18 cellular contexts compared by ENCODE assay signal in genomic region chr15:60656491-60657284, GRCh38.
A peak's percentile ranks its signal among the peaks of the same experiment; 100 is the strongest.
DNase-seq lines count a peak whose midpoint lies in the region; ATAC-seq and TF ChIP-seq lines count a peak whose summit lies in the region.
"Had no signal": no experiment of that assay in that cellular context is flagged by ENCODE, and none has a peak within 500 bp of the region (broad histone marks: within the 10 kb centered on the region; RNA-seq: fewer than 3 reads in every experiment).

No MANE protein-coding gene starts in this region.

- 68% methylated on average over 6 of the region's 6 CpGs for WGBS in liver

- H3K9ac ChIP-seq in BLaER1: no peak overlapping the region
- H3K9ac ChIP-seq in liver (ENCODE audit: low read depth in 1 of 2, low read length in 2 of 2): no peak overlapping the region
- H3K9ac ChIP-seq: parathyroid adenoma had no signal

- POLR2A ChIA-PET in RWPE1 (lab: Yijun Ruan, JAX; ENCODE audit: low non-redundant PET): no interaction called here

- H3K4me3 ChIP-seq in BLaER1: no peak overlapping the region
- H3K4me3 ChIP-seq in choroid plexus epithelial cell (ENCODE audit: low read depth, low read length): no peak overlapping the region
- no peak overlapping the region for H3K4me3 ChIP-seq in liver (ENCODE audit: low read depth in 1 of 3, low read length in 3 of 3)

- ATAC-seq in HG02884 (IDR thresholded peaks at IDR 0.05; ENCODE audit: unreplicated experiment): no peak
- ATAC-seq: activated naive CD4-positive, alpha-beta T cell treated with anti-CD3 and anti-CD28 coated beads, Interleukin-2, amount 50 U/mL, for 72 hours had no signal

- H3K27me3 Mint-ChIP-seq in HFFc6 (ENCODE audit: insufficient read depth): peaks cover 6% of the 10 kb centered on the region

- no peaks in the 10 kb centered on the region for H3K9me3 Mint-ChIP-seq in HFFc6
- H3K9me3 Mint-ChIP-seq: IgD-negative memory B cell; T-helper 2 cell treated with Interferon-gamma antibody and Interleukin-4, amounts not matched to agents 5 μg/mL and 100 μg/mL, for 36 hours had no signal

- intact Hi-C loops in posterior vena cava (cut with DNase I): no loop called here

- DNase-seq in MV-4-11 (lab: John Stamatoyannopoulos, UW) (peak; percentile 63), choroid plexus epithelial cell (ENCODE audit: low read depth) (peak; percentile 27), RWPE1 (ENCODE audit: low spot score) (no peak), posterior vena cava (ENCODE audit: low spot score) (no peak), HFFc6 (no peak)
- DNase-seq: activated CD4-positive, alpha-beta T cell treated with anti-CD3 and anti-CD28 coated beads for 4 hours; activated T-cell treated with anti-CD3 and anti-CD28 coated beads for 4 hours; kidney glomerular epithelial cell; NCI-H1417 treated with DMSO at 0.1 percent for 48 hours; NK-92 treated with Interleukin-12 subunit alpha and Interleukin-12 subunit beta, amount 100 ng/mL, for 24 hours; SHP77 had no signal

- H3K27me3 ChIP-seq in BLaER1: no peaks in the 10 kb centered on the region
- H3K27me3 ChIP-seq in liver (ENCODE audit: control insufficient read depth in 4 of 4, insufficient read depth in 4 of 4, low read length in 3 of 4): no peaks in the 10 kb centered on the region

- H3K36me3 ChIP-seq in BLaER1 (no peaks in the 10 kb centered on the region), liver (ENCODE audit: control insufficient read depth in 4 of 4, insufficient read depth in 3 of 4, low read depth in 1 of 4, low read length in 3 of 4) (no peaks in the 10 kb centered on the region)

- H3K36me3 Mint-ChIP-seq in HFFc6 (ENCODE audit: low read depth): no peaks in the 10 kb centered on the region
- H3K36me3 Mint-ChIP-seq: IgD-negative memory B cell had no signal

- H3K27ac ChIP-seq in BLaER1: no peak overlapping the region
- H3K27ac ChIP-seq in liver (ENCODE audit: low read depth in 1 of 2, low read length in 2 of 2): peak overlapping the region in 1 of 2 donors; percentile 26
- no peak overlapping the region for H3K27ac ChIP-seq in RWPE1
- H3K27ac ChIP-seq: parathyroid adenoma had no signal

- no peak overlapping the region for H3K27ac Mint-ChIP-seq in HFFc6
- H3K27ac Mint-ChIP-seq: activated naive CD4-positive, alpha-beta T cell treated with anti-CD3 and anti-CD28 coated beads, Interleukin-2, amount 50 U/mL, for 72 hours; IgD-negative memory B cell; T-helper 2 cell treated with Interferon-gamma antibody and Interleukin-4, amounts not matched to agents 5 μg/mL and 100 μg/mL, for 36 hours had no signal

- TF ChIP-seq CTCF in choroid plexus epithelial cell (conservative IDR thresholded peaks at IDR 0.05; ENCODE audit: low read depth, low read length): no peak
- no peak for TF ChIP-seq CTCF in liver (IDR thresholded peaks at IDR 0.05; ENCODE audit: low read depth, low read length, missing input control)
- no peak for TF ChIP-seq CTCF in RWPE1 (conservative IDR thresholded peaks at IDR 0.05; ENCODE audit: low read depth)
- TF ChIP-seq CTCF in HFFc6 (IDR thresholded peaks at IDR 0.05): no peak

- TF ChIP-seq RAD21 in liver (IDR thresholded peaks at IDR 0.05): peak; percentile 25 to 35

- peak overlapping the region; percentile 69 for H3K4me2 ChIP-seq in BLaER1

- CTCF ChIA-PET in RWPE1 (lab: Yijun Ruan, JAX): interaction anchor here (0.5 to 0.6 kb wide), 2 partner anchors 9 to 260 kb away, joined by 3 to 4 read pairs; no protein-coding TSS in a partner anchor

- H3K4me3 Mint-ChIP-seq in HFFc6: no peak overlapping the region
- H3K4me3 Mint-ChIP-seq: IgD-negative memory B cell; T-helper 2 cell treated with Interferon-gamma antibody and Interleukin-4, amounts not matched to agents 5 μg/mL and 100 μg/mL, for 36 hours had no signal

- H3K9me3 ChIP-seq in BLaER1: no peaks in the 10 kb centered on the region
- no peaks in the 10 kb centered on the region for H3K9me3 ChIP-seq in liver (ENCODE audit: control insufficient read depth in 4 of 4, low read length in 3 of 4)

- H3K4me1 Mint-ChIP-seq in HFFc6 (ENCODE audit: low read depth): peaks cover 8% of the 10 kb centered on the region; the same call in 1 of the 2 replicates

- H4K20me1 ChIP-seq in BLaER1: no peaks in the 10 kb centered on the region

- H3K4me1 ChIP-seq in BLaER1: peaks cover 28% of the 10 kb centered on the region
- H3K4me1 ChIP-seq in liver (ENCODE audit: control insufficient read depth in 4 of 4, insufficient read depth in 4 of 4, low read length in 3 of 4): peaks cover 5 to 29% (median 14%) of the 10 kb centered on the region in 4 donors

TF ChIP-seq in liver, 16 proteins besides CTCF, POLR2A, EP300 and RAD21:
- TF ChIP-seq YY1 (IDR thresholded peaks at IDR 0.05) (peak; percentile 37), NR2F2 (IDR thresholded peaks at IDR 0.05) (no peak), HNF4A (conservative IDR thresholded peaks at IDR 0.05) (peak; percentile 49 to 52), FOXA2 (IDR thresholded peaks at IDR 0.05) (no peak), RXRA (IDR thresholded peaks at IDR 0.05) (peak in 1 of 2 donors; percentile 34), SP1 (IDR thresholded peaks at IDR 0.05) (peak; percentile 19), JUND (IDR thresholded peaks at IDR 0.05) (peak in 1 of 2 donors; percentile 21), EGR1 (IDR thresholded peaks at IDR 0.05; ENCODE audit: low read depth in 2 of 2) (no peak), REST (IDR thresholded peaks at IDR 0.05) (no peak)
TF ChIP-seq in liver: peak in this region for 5.

Comparison
In these comparisons a context has a peak if more than half of its experiments do, and no peak if none do; other contexts are left out.
1. DNase-seq: peak in MV-4-11 (single experiment) and choroid plexus epithelial cell (single experiment); none in RWPE1 (single experiment), posterior vena cava (single experiment) and HFFc6 (single experiment).